In the genomic region with DNA sequence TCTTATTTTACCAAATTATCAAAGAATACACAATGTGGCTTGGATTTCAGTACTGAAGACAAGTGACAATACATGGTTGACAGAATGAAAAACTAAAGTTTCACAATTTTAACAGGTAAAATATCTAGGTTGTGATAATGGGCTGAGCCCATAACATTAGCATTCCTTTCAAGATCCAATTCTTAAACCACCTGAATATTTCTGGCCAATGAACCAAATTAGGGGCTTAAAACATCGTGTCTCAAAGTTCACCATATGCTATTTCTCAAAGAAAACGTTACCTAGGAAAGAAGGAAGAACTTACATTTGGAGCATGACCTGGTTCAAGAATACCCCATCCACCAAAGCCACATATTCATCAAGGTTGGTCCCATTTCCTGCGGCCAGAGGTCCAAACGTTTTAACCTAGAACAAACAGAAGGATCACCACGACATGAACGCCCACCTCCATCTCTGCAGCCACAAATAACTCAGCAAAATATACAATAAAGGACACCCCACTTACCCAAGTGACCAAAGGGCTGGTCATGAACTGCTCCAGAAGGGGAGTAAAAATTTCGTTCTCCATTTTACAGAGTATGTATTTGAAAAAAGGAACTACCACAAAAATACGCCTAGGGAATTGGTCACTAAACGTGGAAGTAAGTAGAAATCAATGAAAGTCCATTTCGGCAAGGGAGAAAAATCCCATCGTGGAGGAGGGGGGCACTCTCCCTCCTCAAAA, we compare ENCODE assay signal across 8 cellular contexts. TPM values are rescaled to one million over a fixed set of nuclear protein-coding genes. Genes with fewer than 3 reads are reported as not detected.
A peak's percentile ranks its signal among the peaks of the same experiment; 100 is the strongest.
DNase-seq lines count a peak whose midpoint lies in the region; ATAC-seq lines count a peak whose summit lies in the region.

No MANE protein-coding gene starts in this region.

- no peaks in the 10 kb centered on the region for H3K9me3 ChIP-seq in duodenal mucosa (ENCODE audit: control insufficient read depth in 1 of 2, low read length in 2 of 2)

- H3K4me3 Mint-ChIP-seq in activated T-cell treated with anti-CD3 and anti-CD28 coated beads, Interleukin-2, amount 50 U/mL, for 72 hours = peak overlapping the region; percentile 90 to 93
- peak overlapping the region; percentile 90 to 97 (median 94) for H3K4me3 Mint-ChIP-seq in naive thymus-derived CD8-positive, alpha-beta T cell

- H3K27me3 Mint-ChIP-seq in activated T-cell treated with anti-CD3 and anti-CD28 coated beads, Interleukin-2, amount 50 U/mL, for 72 hours (ENCODE audit: low read depth) = peaks cover 27% of the 10 kb centered on the region
- H3K27me3 Mint-ChIP-seq in naive thymus-derived CD8-positive, alpha-beta T cell = peaks cover 0 to 2% (median 0%) of the 10 kb centered on the region in 5 donors

- no peaks in the 10 kb centered on the region for H3K27me3 ChIP-seq in duodenal mucosa (ENCODE audit: control insufficient read depth in 1 of 2, insufficient read depth in 2 of 2, low read length in 2 of 2)

- POLR2A ChIA-PET in naive thymus-derived CD8-positive, alpha-beta T cell (lab: Charles Lee) = interaction anchor here (0.6 to 2.3 kb wide), 6 partner anchors 100 to 200 kb away, joined by 3 to 10 read pairs (median 4); a partner anchor contains a TSS

- peaks cover 0 to 4% of the 10 kb centered on the region in 2 donors for H3K36me3 Mint-ChIP-seq in activated T-cell treated with anti-CD3 and anti-CD28 coated beads, Interleukin-2, amount 50 U/mL, for 72 hours (ENCODE audit: insufficient read depth in 2 of 2)
- no peaks in the 10 kb centered on the region for H3K36me3 Mint-ChIP-seq in naive thymus-derived CD8-positive, alpha-beta T cell

- no peak for ATAC-seq in activated T-cell treated with anti-CD3 and anti-CD28 coated beads, Interleukin-2, amount 50 U/mL, for 72 hours (replicated peaks in 1 of 2)
- ATAC-seq in naive thymus-derived CD8-positive, alpha-beta T cell = no peak
- no peak for ATAC-seq in GM18858 (IDR thresholded peaks at IDR 0.05; ENCODE audit: unreplicated experiment)

- H3K9me3 Mint-ChIP-seq in activated T-cell treated with anti-CD3 and anti-CD28 coated beads, Interleukin-2, amount 50 U/mL, for 72 hours = no peaks in the 10 kb centered on the region
- no peaks in the 10 kb centered on the region for H3K9me3 Mint-ChIP-seq in naive thymus-derived CD8-positive, alpha-beta T cell

- H3K4me1 ChIP-seq in duodenal mucosa (ENCODE audit: control insufficient read depth in 1 of 2, insufficient read depth in 2 of 2, low read length in 2 of 2) = peaks cover 0 to 11% of the 10 kb centered on the region in 2 donors

- H3K9ac ChIP-seq in duodenal mucosa (ENCODE audit: low read depth in 1 of 2, low read length in 2 of 2) = peak overlapping the region; percentile 53 to 75

- H3K27ac ChIP-seq in duodenal mucosa (ENCODE audit: low read depth, low read length) = no peak overlapping the region

- DNase-seq in activated T-cell treated with anti-CD3 and anti-CD28 coated beads, Interleukin-2, amount 50 U/mL, for 72 hours = no peak
- DNase-seq in activated T-cell treated with anti-CD3 and anti-CD28 coated beads, Interleukin-2, amount 50 U/mL, for 1 hour = no peak
- DNase-seq in RKO (ENCODE audit: low spot score) = peak; percentile 57
- DNase-seq in naive thymus-derived CD8-positive, alpha-beta T cell = peak in 2 of 10 donors; percentile 7 to 18
- DNase-seq in NCI-H226 = no peak
- DNase-seq in iPS-NIHi11 (ENCODE audit: low spot score) = no peak

- peak overlapping the region; percentile 11 for H3K27ac Mint-ChIP-seq in activated T-cell treated with anti-CD3 and anti-CD28 coated beads, Interleukin-2, amount 50 U/mL, for 72 hours
- peak overlapping the region; percentile 77 to 96 (median 90) for H3K27ac Mint-ChIP-seq in naive thymus-derived CD8-positive, alpha-beta T cell

- H3K4me1 Mint-ChIP-seq in activated T-cell treated with anti-CD3 and anti-CD28 coated beads, Interleukin-2, amount 50 U/mL, for 72 hours (ENCODE audit: low read depth) = peaks cover 35% of the 10 kb centered on the region
- peaks cover 9 to 38% (median 35%) of the 10 kb centered on the region in 4 donors for H3K4me1 Mint-ChIP-seq in naive thymus-derived CD8-positive, alpha-beta T cell

- H3K36me3 ChIP-seq in duodenal mucosa (ENCODE audit: control insufficient read depth in 1 of 2, insufficient read depth in 2 of 2, low read length in 2 of 2) = no peaks in the 10 kb centered on the region

- H3K4me3 ChIP-seq in duodenal mucosa (ENCODE audit: low read depth in 1 of 2, low read length in 2 of 2) = peak overlapping the region; percentile 91 to 92

RNA-seq across cellular contexts. Expression of a gene that starts 1.0 kb away (rescaled TPM):
- total RNA-seq in activated T-cell treated with anti-CD3 and anti-CD28 coated beads, Interleukin-2, amount 50 U/mL, for 72 hours = 10 to 100 TPM in 1 of 2 donors, 1 to 10 TPM in 1; 9.6 to 13.8 TPM
- total RNA-seq in naive thymus-derived CD8-positive, alpha-beta T cell = 10 to 100 TPM; 23.1 to 26.1 TPM
- polyA plus RNA-seq in naive thymus-derived CD8-positive, alpha-beta T cell = 1 to 10 TPM in 2 of 3 donors, under 1 TPM in 1; 0.87 to 5.0 (median 4.1) TPM
